ENCODE assay signal across 8 cellular contexts in genomic region chr10:101814466-101815041, GRCh38. TPM values are rescaled to one million over a fixed set of nuclear protein-coding genes. Genes with fewer than 3 reads are reported as not detected.
A peak's percentile ranks its signal among the peaks of the same experiment; 100 is the strongest.
DNase-seq lines count a peak whose midpoint lies in the region; ATAC-seq, FAIRE-seq and TF ChIP-seq lines count a peak whose summit lies in the region.

No MANE protein-coding gene starts in this region.

- no peak for DNase-seq in GM19239 (ENCODE audit: insufficient read length, low spot score)
- no peak for DNase-seq in activated CD8-positive, alpha-beta T cell treated with anti-CD3 and anti-CD28 coated beads, Interleukin-2, amount 10 ng/mL, durations not matched to agents 7 days and 5 days
- DNase-seq in kidney glomerular epithelial cell (lab: John Stamatoyannopoulos, UW) = peak; percentile 39
- DNase-seq in retina = no peak
- DNase-seq in activated effector memory CD4-positive, alpha-beta T cell treated with Interleukin-2 at 50 U/mL for 16 hours = no peak
- DNase-seq in SIG-M5 (lab: John Stamatoyannopoulos, UW) = no peak
- no peak for DNase-seq in SHP77 (lab: John Stamatoyannopoulos, UW)

- H3K27ac Mint-ChIP-seq in activated CD8-positive, alpha-beta T cell treated with anti-CD3 and anti-CD28 coated beads, Interleukin-2, amount 10 ng/mL, durations not matched to agents 7 days and 5 days = peak overlapping the region; percentile 80

- POLR2A ChIA-PET in activated CD8-positive, alpha-beta T cell treated with anti-CD3 and anti-CD28 coated beads, Interleukin-2, amount 10 ng/mL, durations not matched to agents 7 days and 5 days (lab: Charles Lee) = no interaction called here

- CTCF ChIA-PET in activated CD8-positive, alpha-beta T cell treated with anti-CD3 and anti-CD28 coated beads, Interleukin-2, amount 10 ng/mL, durations not matched to agents 7 days and 5 days (lab: Charles Lee) = interaction anchor here (0.5 to 3.6 kb wide), 5 partner anchors 21 to 301 kb away, joined by 3 to 22 read pairs (median 3); no protein-coding TSS in a partner anchor

- H3K27me3 Mint-ChIP-seq in activated CD8-positive, alpha-beta T cell treated with anti-CD3 and anti-CD28 coated beads, Interleukin-2, amount 10 ng/mL, durations not matched to agents 7 days and 5 days (ENCODE audit: low read depth) = no peaks in the 10 kb centered on the region

- peaks cover 51% of the 10 kb centered on the region for H3K36me3 Mint-ChIP-seq in activated CD8-positive, alpha-beta T cell treated with anti-CD3 and anti-CD28 coated beads, Interleukin-2, amount 10 ng/mL, durations not matched to agents 7 days and 5 days (ENCODE audit: low read depth)

- FAIRE-seq in GM19239 (lab: Jason Lieb, UNC) = peak; percentile 88

- H3K27ac ChIP-seq in 22Rv1 = 0 out of 2 replicates have a peak overlapping the region, but pooled peaks have one; percentile 12

- peak overlapping the region; percentile 96 for H3K4me3 Mint-ChIP-seq in activated CD8-positive, alpha-beta T cell treated with anti-CD3 and anti-CD28 coated beads, Interleukin-2, amount 10 ng/mL, durations not matched to agents 7 days and 5 days

- no peak for ATAC-seq in activated CD8-positive, alpha-beta T cell treated with anti-CD3 and anti-CD28 coated beads, Interleukin-2, amount 10 ng/mL, durations not matched to agents 7 days and 5 days

- no peak for TF ChIP-seq CTCF in 22Rv1 (IDR thresholded peaks at IDR 0.05)

- peaks cover 38% of the 10 kb centered on the region for H3K4me1 Mint-ChIP-seq in activated CD8-positive, alpha-beta T cell treated with anti-CD3 and anti-CD28 coated beads, Interleukin-2, amount 10 ng/mL, durations not matched to agents 7 days and 5 days (ENCODE audit: low read depth)

- H3K9me3 Mint-ChIP-seq in activated CD8-positive, alpha-beta T cell treated with anti-CD3 and anti-CD28 coated beads, Interleukin-2, amount 10 ng/mL, durations not matched to agents 7 days and 5 days (ENCODE audit: insufficient read depth) = no peaks in the 10 kb centered on the region

RNA-seq across cellular contexts. Expression of gene OGA, which starts 3.7 kb away (rescaled TPM):
- 100 to 1,000 TPM; 122 to 129 TPM for total RNA-seq in activated CD8-positive, alpha-beta T cell treated with anti-CD3 and anti-CD28 coated beads, Interleukin-2, amount 10 ng/mL, durations not matched to agents 7 days and 5 days

RNA-seq across cellular contexts. Expression of gene KCNIP2, which starts 29.0 kb away (rescaled TPM):
- total RNA-seq in activated CD8-positive, alpha-beta T cell treated with anti-CD3 and anti-CD28 coated beads, Interleukin-2, amount 10 ng/mL, durations not matched to agents 7 days and 5 days = 1 to 10 TPM; 1.9 to 2.7 TPM

RNA-seq across cellular contexts. Expression of gene NPM3, which starts 31.3 kb away (rescaled TPM):
- 10 to 100 TPM; 49.7 to 58.3 TPM for total RNA-seq in activated CD8-positive, alpha-beta T cell treated with anti-CD3 and anti-CD28 coated beads, Interleukin-2, amount 10 ng/mL, durations not matched to agents 7 days and 5 days

RNA-seq across cellular contexts. Expression of gene FGF8, which starts 38.6 kb away (rescaled TPM):
- total RNA-seq in activated CD8-positive, alpha-beta T cell treated with anti-CD3 and anti-CD28 coated beads, Interleukin-2, amount 10 ng/mL, durations not matched to agents 7 days and 5 days = not detected
